Comparison of ENCODE assay signal across 1 cellular context in genomic region chr17:17621254-17621653, GRCh38.
TF ChIP-seq lines count a peak whose summit lies in the region.

No MANE protein-coding gene starts in this region.

TF ChIP-seq in HepG2, 621 proteins besides CTCF, POLR2A, EP300 and RAD21 (continued from another document):
- TF ChIP-seq NFAT5 (CRISPR knock-in tag; IDR thresholded peaks at IDR 0.05) = no peak
- no peak for TF ChIP-seq ZFP37 (CRISPR knock-in tag; IDR thresholded peaks at IDR 0.05; ENCODE audit: borderline replicate concordance)
